Comparison of ENCODE assay signal across 23 cellular contexts in genomic region chr4:21226637-21227538, GRCh38.
"Had no signal": no experiment of that assay in that cellular context is flagged by ENCODE, and none has a peak within 500 bp of the region (broad histone marks: within the 10 kb centered on the region; RNA-seq: fewer than 3 reads in every experiment).

No MANE protein-coding gene starts in this region.

- H3K4me1 Mint-ChIP-seq: activated B cell treated with CpG ODN at 0.5 μM for 24 hours; activated CD4-positive, alpha-beta T cell treated with anti-CD3 and anti-CD28 coated beads for 36 hours; activated naive CD8-positive, alpha-beta T cell treated with anti-CD3 and anti-CD28 coated beads, Interleukin-2, amount 10 ng/mL, durations not matched to agents 7 days and 5 days; neural crest cell had no signal

- H3K27me3 ChIP-seq: spleen, upper lobe of right lung had no signal

- H3K4me1 ChIP-seq: lower lobe of right lung, spleen, upper lobe of right lung had no signal

- H3K27me3 Mint-ChIP-seq: activated B cell treated with CpG ODN at 0.5 μM for 24 hours; activated CD4-positive, alpha-beta T cell treated with anti-CD3 and anti-CD28 coated beads for 36 hours; activated naive CD8-positive, alpha-beta T cell treated with anti-CD3 and anti-CD28 coated beads, Interleukin-2, amount 10 ng/mL, durations not matched to agents 7 days and 5 days; naive thymus-derived CD4-positive, alpha-beta T cell had no signal

- H3K36me3 ChIP-seq: lower lobe of right lung, spleen, upper lobe of right lung had no signal

- DNase-seq: activated B cell treated with CpG ODN at 0.5 μM for 24 hours; activated CD4-positive, alpha-beta T cell treated with anti-CD3 and anti-CD28 coated beads for 36 hours; activated CD4-positive, alpha-beta T cell treated with anti-CD3 and anti-CD28 coated beads, Interleukin-2, amount 50 U/mL, for 48 hours; activated effector memory CD4-positive, alpha-beta T cell treated with Interleukin-2 at 50 U/mL for 16 hours; activated naive CD4-positive, alpha-beta T cell treated with anti-CD3 and anti-CD28 coated beads for 36 hours; activated naive CD8-positive, alpha-beta T cell treated with anti-CD3 and anti-CD28 coated beads, Interleukin-2, amount 10 ng/mL, durations not matched to agents 7 days and 5 days; activated T-cell treated with anti-CD3 and anti-CD28 coated beads, Interleukin-2, amount 50 U/mL, for 72 hours; amniotic stem cell; cerebellar nuclear complex; cortex of kidney; erythroblast; foreskin fibroblast; kidney; lower lobe of right lung; naive thymus-derived CD4-positive, alpha-beta T cell; spleen; stimulated activated CD4-positive, alpha-beta T cell treated with anti-CD3 and anti-CD28 coated beads, Interleukin-4, amount 100 ng/mL, for 1 hour; stimulated activated naive CD4-positive, alpha-beta T cell treated with Interleukin-2 at 50 U/mL for 16 hours; T1000; upper lobe of right lung had no signal

- H3K27ac Mint-ChIP-seq: activated B cell treated with CpG ODN at 0.5 μM for 24 hours; activated CD4-positive, alpha-beta T cell treated with anti-CD3 and anti-CD28 coated beads for 36 hours; activated naive CD4-positive, alpha-beta T cell treated with anti-CD3 and anti-CD28 coated beads for 36 hours; activated naive CD8-positive, alpha-beta T cell treated with anti-CD3 and anti-CD28 coated beads, Interleukin-2, amount 10 ng/mL, durations not matched to agents 7 days and 5 days; activated T-cell treated with anti-CD3 and anti-CD28 coated beads, Interleukin-2, amount 50 U/mL, for 72 hours; naive thymus-derived CD4-positive, alpha-beta T cell; progenitor cell of endocrine pancreas; T-helper 1 cell treated with Interleukin-12 subunit alpha and Interleukin-12 subunit beta and Interleukin-4 antibody, amounts not matched to agents 30 μg/mL and 1 μg/mL, for 36 hours had no signal

- H3K4me3 ChIP-seq: lower lobe of right lung, spleen, upper lobe of right lung had no signal

- H3K9me3 Mint-ChIP-seq: activated B cell treated with CpG ODN at 0.5 μM for 24 hours; activated naive CD8-positive, alpha-beta T cell treated with anti-CD3 and anti-CD28 coated beads, Interleukin-2, amount 10 ng/mL, durations not matched to agents 7 days and 5 days had no signal

- H3K27ac ChIP-seq: lower lobe of right lung, spleen, upper lobe of right lung had no signal

- H3K9me3 ChIP-seq: lower lobe of right lung, upper lobe of right lung had no signal

- H3K36me3 Mint-ChIP-seq: activated naive CD8-positive, alpha-beta T cell treated with anti-CD3 and anti-CD28 coated beads, Interleukin-2, amount 10 ng/mL, durations not matched to agents 7 days and 5 days; naive thymus-derived CD4-positive, alpha-beta T cell had no signal

- H3K4me3 Mint-ChIP-seq: activated B cell treated with CpG ODN at 0.5 μM for 24 hours; activated CD4-positive, alpha-beta T cell treated with anti-CD3 and anti-CD28 coated beads for 36 hours; activated naive CD4-positive, alpha-beta T cell treated with anti-CD3 and anti-CD28 coated beads for 36 hours; activated naive CD8-positive, alpha-beta T cell treated with anti-CD3 and anti-CD28 coated beads, Interleukin-2, amount 10 ng/mL, durations not matched to agents 7 days and 5 days; activated T-cell treated with anti-CD3 and anti-CD28 coated beads, Interleukin-2, amount 50 U/mL, for 72 hours; naive thymus-derived CD4-positive, alpha-beta T cell; neural crest cell; T-helper 1 cell treated with Interleukin-12 subunit alpha and Interleukin-12 subunit beta and Interleukin-4 antibody, amounts not matched to agents 30 μg/mL and 1 μg/mL, for 36 hours had no signal
